In genomic region chr9:80090317-80090716, GRCh38 we compare ENCODE assay signal across 16 cellular contexts.
DNase-seq lines count a peak whose midpoint lies in the region; ATAC-seq and TF ChIP-seq lines count a peak whose summit lies in the region.
"Had no signal": no experiment of that assay in that cellular context is flagged by ENCODE, and none has a peak within 500 bp of the region (broad histone marks: within the 10 kb centered on the region; RNA-seq: fewer than 3 reads in every experiment).

No MANE protein-coding gene starts in this region.

- peaks cover 5% of the 10 kb centered on the region for H3K9me3 Mint-ChIP-seq in activated CD4-positive, alpha-beta T cell treated with anti-CD3 and anti-CD28 coated beads, Interleukin-2, amount 10 ng/mL, durations not matched to agents 24 days and 14 days
- H3K9me3 Mint-ChIP-seq in activated CD8-positive, alpha-beta T cell treated with anti-CD3 and anti-CD28 coated beads for 36 hours = no peaks in the 10 kb centered on the region
- H3K9me3 Mint-ChIP-seq: CD8-positive, alpha-beta memory T cell had no signal

- ATAC-seq in activated CD8-positive, alpha-beta T cell treated with anti-CD3 and anti-CD28 coated beads for 36 hours = no peak

- DNase-seq in NCI-H748 (lab: John Stamatoyannopoulos, UW; ENCODE audit: unreplicated experiment) (peak; percentile 17), NCI-H748 treated with DMSO at 0.1 percent for 48 hours (lab: John Stamatoyannopoulos, UW) (no peak), G401 (ENCODE audit: low spot score) (peak; percentile 95), cerebellar nuclear complex (lab: John Stamatoyannopoulos, UW) (peak; percentile 30 to 83), retina (peak; percentile 69)
- DNase-seq in activated CD4-positive, alpha-beta T cell treated with anti-CD3 and anti-CD28 coated beads, Interleukin-2, amount 10 ng/mL, durations not matched to agents 24 days and 14 days = no peak
- no peak for DNase-seq in activated CD8-positive, alpha-beta T cell treated with anti-CD3 and anti-CD28 coated beads for 36 hours
- DNase-seq: CD4-positive, CD25-positive, alpha-beta regulatory T cell; CD8-positive, alpha-beta memory T cell; COR-L47; DMS 273 treated with DMSO at 0.1 percent for 48 hours; DMS53; DND-41; EL; GM23248 had no signal

- H3K27me3 Mint-ChIP-seq in activated CD4-positive, alpha-beta T cell treated with anti-CD3 and anti-CD28 coated beads, Interleukin-2, amount 10 ng/mL, durations not matched to agents 24 days and 14 days = no peaks in the 10 kb centered on the region
- no peaks in the 10 kb centered on the region for H3K27me3 Mint-ChIP-seq in activated CD8-positive, alpha-beta T cell treated with anti-CD3 and anti-CD28 coated beads for 36 hours
- H3K27me3 Mint-ChIP-seq: B cell; CD4-positive, CD25-positive, alpha-beta regulatory T cell had no signal

- H3K4me1 Mint-ChIP-seq in activated CD4-positive, alpha-beta T cell treated with anti-CD3 and anti-CD28 coated beads, Interleukin-2, amount 10 ng/mL, durations not matched to agents 24 days and 14 days = no peaks in the 10 kb centered on the region
- H3K4me1 Mint-ChIP-seq in activated CD8-positive, alpha-beta T cell treated with anti-CD3 and anti-CD28 coated beads for 36 hours (ENCODE audit: low read depth) = peaks cover 24% of the 10 kb centered on the region
- H3K4me1 Mint-ChIP-seq: CD8-positive, alpha-beta memory T cell had no signal

- no peaks in the 10 kb centered on the region for H3K36me3 Mint-ChIP-seq in activated CD4-positive, alpha-beta T cell treated with anti-CD3 and anti-CD28 coated beads, Interleukin-2, amount 10 ng/mL, durations not matched to agents 24 days and 14 days (ENCODE audit: low read depth)
- H3K36me3 Mint-ChIP-seq in activated CD8-positive, alpha-beta T cell treated with anti-CD3 and anti-CD28 coated beads for 36 hours (ENCODE audit: low read depth) = no peaks in the 10 kb centered on the region
- H3K36me3 Mint-ChIP-seq: CD4-positive, CD25-positive, alpha-beta regulatory T cell; CD8-positive, alpha-beta memory T cell had no signal

- in situ Hi-C loops in G401 (cut with HindIII; ENCODE audit: low sequenced_read_pairs) = no loop called here

- POLR2A ChIA-PET in activated CD8-positive, alpha-beta T cell treated with anti-CD3 and anti-CD28 coated beads for 36 hours (lab: Charles Lee) = no interaction called here

- intact Hi-C loops in activated CD4-positive, alpha-beta T cell treated with anti-CD3 and anti-CD28 coated beads, Interleukin-2, amount 10 ng/mL, durations not matched to agents 24 days and 14 days (cut with micrococcal nuclease) = no loop called here
- intact Hi-C loops in activated CD8-positive, alpha-beta T cell treated with anti-CD3 and anti-CD28 coated beads for 36 hours (cut with micrococcal nuclease) = no loop called here

- no peak overlapping the region for H3K4me3 Mint-ChIP-seq in activated CD4-positive, alpha-beta T cell treated with anti-CD3 and anti-CD28 coated beads, Interleukin-2, amount 10 ng/mL, durations not matched to agents 24 days and 14 days
- no peak overlapping the region for H3K4me3 Mint-ChIP-seq in activated CD8-positive, alpha-beta T cell treated with anti-CD3 and anti-CD28 coated beads for 36 hours
- H3K4me3 Mint-ChIP-seq: B cell; CD4-positive, CD25-positive, alpha-beta regulatory T cell had no signal

- H3K27ac Mint-ChIP-seq in activated CD4-positive, alpha-beta T cell treated with anti-CD3 and anti-CD28 coated beads, Interleukin-2, amount 10 ng/mL, durations not matched to agents 24 days and 14 days = no peak overlapping the region
- H3K27ac Mint-ChIP-seq in activated CD8-positive, alpha-beta T cell treated with anti-CD3 and anti-CD28 coated beads for 36 hours = no peak overlapping the region
- H3K27ac Mint-ChIP-seq: B cell; CD4-positive, CD25-positive, alpha-beta regulatory T cell; CD8-positive, alpha-beta memory T cell had no signal

- CTCF ChIA-PET in activated CD8-positive, alpha-beta T cell treated with anti-CD3 and anti-CD28 coated beads for 36 hours (lab: Charles Lee) = interaction anchor here (1.2 kb wide), 1 partner anchor 12 kb away, joined by 3 read pairs; no protein-coding TSS in a partner anchor

- no peak for TF ChIP-seq CTCF in activated CD8-positive, alpha-beta T cell treated with anti-CD3 and anti-CD28 coated beads for 36 hours (IDR thresholded peaks at IDR 0.05)

Comparison
In these comparisons a context has a peak if more than half of its experiments do, and no peak if none do; other contexts are left out.
1. DNase-seq: peak in NCI-H748 (single experiment), G401 (single experiment), cerebellar nuclear complex (2 of 2) and retina (single experiment); none in NCI-H748 treated with DMSO at 0.1 percent for 48 hours (single experiment), activated CD4-positive, alpha-beta T cell treated with anti-CD3 and anti-CD28 coated beads, Interleukin-2, amount 10 ng/mL, durations not matched to agents 24 days and 14 days (single experiment) and activated CD8-positive, alpha-beta T cell treated with anti-CD3 and anti-CD28 coated beads for 36 hours (single experiment).